Comparison of ENCODE assay signal across 5 cellular contexts in the genomic region with DNA sequence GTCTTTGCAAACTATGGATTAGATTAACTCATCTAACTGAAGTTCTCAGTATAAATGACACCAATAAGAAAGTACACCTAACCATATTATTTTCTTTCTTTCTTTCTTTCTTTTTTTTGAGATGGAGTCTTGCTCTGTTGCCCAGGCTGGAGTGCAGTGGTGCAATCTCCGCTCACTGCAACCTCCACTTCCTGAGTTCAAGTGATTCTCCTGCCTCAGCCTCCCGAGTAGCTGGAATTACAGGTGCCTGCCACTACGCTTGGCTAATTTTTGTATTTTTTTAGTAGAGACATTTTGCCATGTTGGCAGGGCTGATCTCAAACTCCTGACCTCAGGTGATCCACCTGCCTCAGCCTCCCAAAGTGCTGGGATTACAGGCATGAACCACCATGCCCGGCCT. TPM values are rescaled to one million over a fixed set of nuclear protein-coding genes. Genes with fewer than 3 reads are reported as not detected.
"Had no signal": no experiment of that assay in that cellular context is flagged by ENCODE, and none has a peak within 500 bp of the region (broad histone marks: within the 10 kb centered on the region; RNA-seq: fewer than 3 reads in every experiment).

No MANE protein-coding gene starts in this region.

RNA-seq across cellular contexts. Expression of gene MYOZ2, which starts 5.7 kb away (rescaled TPM):
- total RNA-seq: HT1080, K562, M059J, SJSA1 had no signal
- polyA plus RNA-seq: IgD-negative memory B cell, K562 had no signal
